ENCODE assay signal across 15 cellular contexts in genomic region chr22:34851918-34852662, GRCh38.
"Had no signal": no experiment of that assay in that cellular context is flagged by ENCODE, and none has a peak within 500 bp of the region (broad histone marks: within the 10 kb centered on the region; RNA-seq: fewer than 3 reads in every experiment).

No MANE protein-coding gene starts in this region.

- FAIRE-seq: frontal cortex had no signal

- H3K4me3 Mint-ChIP-seq: activated CD4-positive, alpha-beta memory T cell treated with anti-CD3 and anti-CD28 coated beads for 36 hours; activated naive CD8-positive, alpha-beta T cell; activated T-helper 1 cell treated with anti-CD3 and anti-CD28 coated beads, Interleukin-12 subunit alpha, Interleukin-12 subunit beta, Interleukin-2, Interleukin-4 antibody, amounts not matched to agents 30 ng/mL and 10 ng/mL and 1 ng/mL, durations not matched to agents 14 hours and 24 hours and 36 hours had no signal

- H3K27me3 ChIP-seq: body of pancreas, stomach, upper lobe of left lung had no signal

- DNase-seq: activated CD4-positive, alpha-beta memory T cell treated with anti-CD3 and anti-CD28 coated beads for 36 hours; activated CD4-positive, alpha-beta T cell treated with anti-CD3 and anti-CD28 coated beads for 4 hours; activated T-cell treated with anti-CD3 and anti-CD28 coated beads for 4 hours; amniotic stem cell; body of pancreas; head of caudate nucleus; left ventricle myocardium inferior; mammary epithelial cell; stimulated activated CD4-positive, alpha-beta T cell treated with anti-CD3 and anti-CD28 coated beads, Interleukin-2, amount 100 ng/mL, for 48 hours; stomach; upper lobe of left lung had no signal

- H3K36me3 ChIP-seq: left ventricle myocardium inferior, stomach, upper lobe of left lung had no signal

- H3K9me3 ChIP-seq: body of pancreas, left ventricle myocardium inferior, stomach, upper lobe of left lung had no signal

- H3K27ac Mint-ChIP-seq: activated CD4-positive, alpha-beta memory T cell treated with anti-CD3 and anti-CD28 coated beads for 36 hours; activated naive CD8-positive, alpha-beta T cell; activated T-helper 1 cell treated with anti-CD3 and anti-CD28 coated beads, Interleukin-12 subunit alpha, Interleukin-12 subunit beta, Interleukin-2, Interleukin-4 antibody, amounts not matched to agents 30 ng/mL and 10 ng/mL and 1 ng/mL, durations not matched to agents 14 hours and 24 hours and 36 hours had no signal

- H3K9me3 Mint-ChIP-seq: activated CD4-positive, alpha-beta memory T cell treated with anti-CD3 and anti-CD28 coated beads for 36 hours had no signal

- H3K36me3 Mint-ChIP-seq: activated CD4-positive, alpha-beta memory T cell treated with anti-CD3 and anti-CD28 coated beads for 36 hours; activated naive CD8-positive, alpha-beta T cell had no signal

- H3K4me3 ChIP-seq: body of pancreas, left ventricle myocardium inferior, stomach, upper lobe of left lung had no signal

- H3K4me1 ChIP-seq: body of pancreas, left ventricle myocardium inferior, stomach, upper lobe of left lung had no signal

- H3K27ac ChIP-seq: body of pancreas, epithelial cell of prostate, left ventricle myocardium inferior, stomach, upper lobe of left lung had no signal
